8 cellular contexts compared by ENCODE assay signal in genomic region chr15:40405501-40406381, GRCh38. TPM values are rescaled to one million over a fixed set of nuclear protein-coding genes. Genes with fewer than 3 reads are reported as not detected.
DNase-seq lines count a peak whose midpoint lies in the region; ATAC-seq and TF ChIP-seq lines count a peak whose summit lies in the region.

Gene IVD (plus strand): TSS chr15:40405795. CDS start chr15:40405828, 33 bp downstream.

- no TSS peak for BruUV-seq in PC-3 (replicated peaks; lab: Mats Ljungman, UMichigan)

- H3K4me1 ChIP-seq in PC-3 (ENCODE audit: insufficient read depth, low read length) (peaks cover 21% of the 10 kb centered on the region), mucosa of descending colon (ENCODE audit: low read depth) (peaks cover 18% of the 10 kb centered on the region)

- H3K27ac Mint-ChIP-seq in IgD-negative memory B cell = peak within 1 kb of the TSS; percentile 64 to 95 (median 89)

- H3K4me3 Mint-ChIP-seq in IgD-negative memory B cell = peak within 1 kb of the TSS; percentile 87 to 94 (median 91)

- TF ChIP-seq CTCF in PC-3 (conservative IDR thresholded peaks at IDR 0.05; ENCODE audit: low read depth, low read length) (no peak), mucosa of descending colon (IDR thresholded peaks at IDR 0.05) (no peak)

- H3K27me3 ChIP-seq in PC-3 (ENCODE audit: low read length) = no peaks in the 10 kb centered on the region

- H3F3A ChIP-seq in PC-3 (ENCODE audit: low read length, unreplicated experiment) = no peaks in the 10 kb centered on the region

- H3K9me3 ChIP-seq in PC-3 (ENCODE audit: low read length) (no peaks in the 10 kb centered on the region), mucosa of descending colon (no peaks in the 10 kb centered on the region)

- no peaks in the 10 kb centered on the region for H3K36me3 Mint-ChIP-seq in IgD-negative memory B cell

- peak; percentile 97 for DNase-seq in DMS 273 (lab: John Stamatoyannopoulos, UW; ENCODE audit: unreplicated experiment)
- DNase-seq in PC-3 = peak; percentile 98
- peak; percentile 92 for DNase-seq in activated T-cell treated with anti-CD3 and anti-CD28 coated beads for 48 hours (ENCODE audit: low read depth)
- no peak for DNase-seq in epithelial cell of prostate (ENCODE audit: low read depth, low spot score)
- peak; percentile 95 to 96 (median 96) for DNase-seq in mucosa of descending colon
- peak; percentile 92 for DNase-seq in stimulated activated CD8-positive, alpha-beta memory T cell treated with anti-CD3 and anti-CD28 coated beads, Interleukin-4, amount 100 ng/mL, for 24 hours (ENCODE audit: low read depth)

- H3K36me3 ChIP-seq in PC-3 (ENCODE audit: low read depth, low read length) (peaks cover 11% of the 10 kb centered on the region), mucosa of descending colon (ENCODE audit: low read depth) (no peaks in the 10 kb centered on the region)

- no peaks in the 10 kb centered on the region for H3K9me2 ChIP-seq in PC-3 (replicated peaks; ENCODE audit: low read length)

- no peaks in the 10 kb centered on the region for H3K27me3 Mint-ChIP-seq in IgD-negative memory B cell

- no peaks in the 10 kb centered on the region for H3K9me3 Mint-ChIP-seq in IgD-negative memory B cell

- intact Hi-C loops in PC-3 (cut with micrococcal nuclease) (loop anchor here (1.0 to 5.0 kb wide), 2 partner anchors 23 to 63 kb away; partner anchors contain the start of genes CCDC9B and KNSTRN), mucosa of descending colon (cut with DNase I, micrococcal nuclease) (no loop called here)

- H3K9ac ChIP-seq in PC-3 (ENCODE audit: low read length) = peak within 1 kb of the TSS; percentile 91

- ATAC-seq in GM21529 (IDR thresholded peaks at IDR 0.05; ENCODE audit: unreplicated experiment) (peak; percentile 82), PC-3 (peak; percentile 98), mucosa of descending colon (peak; percentile 99)

- peak within 1 kb of the TSS; percentile 55 for H3K27ac ChIP-seq in PC-3 (ENCODE audit: low read length)
- peak within 1 kb of the TSS; percentile 52 for H3K27ac ChIP-seq in epithelial cell of prostate

- peaks cover 22 to 23% (median 23%) of the 10 kb centered on the region in 3 donors for H3K4me1 Mint-ChIP-seq in IgD-negative memory B cell

- H4K20me1 ChIP-seq in PC-3 (ENCODE audit: low read length) = no peaks in the 10 kb centered on the region

- H3K4me2 ChIP-seq in PC-3 (ENCODE audit: low read length) = peak within 1 kb of the TSS; percentile 93

- peak within 1 kb of the TSS; percentile 81 for H2AFZ ChIP-seq in PC-3 (ENCODE audit: low read length)

- peaks cover 33% of the 10 kb centered on the region for H3K79me2 ChIP-seq in PC-3 (ENCODE audit: low read length)

- H3K4me3 ChIP-seq in PC-3 (ENCODE audit: low read length) = peak within 1 kb of the TSS; percentile 92
- peak within 1 kb of the TSS; percentile 56 for H3K4me3 ChIP-seq in mucosa of descending colon

- POLR2A ChIA-PET in PC-3 (lab: Charles Lee; ENCODE audit: unreplicated experiment) = interaction anchor here (0.6 to 1.0 kb wide), 5 partner anchors 23 to 159 kb away, joined by 3 to 5 read pairs (median 4); partner anchors contain the start of genes CCDC32 and KNSTRN

- CTCF ChIA-PET in PC-3 (lab: Charles Lee) = interaction anchor here (0.5 kb wide), 1 partner anchor 15 kb away, joined by 3 read pairs; no protein-coding TSS in a partner anchor

RNA-seq across cellular contexts. Expression of gene IVD, which starts in this region (rescaled TPM):
- 55.5 TPM for polyA plus RNA-seq in IgD-negative memory B cell
- total RNA-seq in PC-3 (2014; rRNA removed) (58.9 and 59.4 TPM in 2 replicates), mucosa of descending colon (10 to 100 TPM; 65.8 to 88.3 (median 74.8) TPM)
